In the genomic region with DNA sequence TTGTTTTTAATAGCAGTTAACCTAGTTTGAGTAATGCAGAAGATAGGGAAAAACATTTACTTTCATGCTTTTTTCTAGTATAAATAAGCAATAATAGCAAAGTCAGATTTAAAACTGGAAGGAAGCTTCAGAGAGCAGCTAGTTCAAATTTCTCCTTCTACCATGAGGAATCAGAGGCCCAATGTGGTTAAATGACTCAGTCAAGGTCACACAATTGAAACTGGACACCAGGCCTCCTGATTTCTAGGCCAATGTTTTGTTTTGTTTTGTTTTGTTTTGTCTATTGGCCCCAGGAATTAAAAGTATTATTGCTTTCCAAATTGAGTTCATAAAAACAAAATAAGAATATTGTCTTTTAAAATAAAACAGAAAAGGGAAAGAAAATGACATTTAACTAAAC, we compare ENCODE assay signal across 18 cellular contexts.
DNase-seq lines count a peak whose midpoint lies in the region; FAIRE-seq and TF ChIP-seq lines count a peak whose summit lies in the region.
"Had no signal": no experiment of that assay in that cellular context is flagged by ENCODE, and none has a peak within 500 bp of the region (broad histone marks: within the 10 kb centered on the region; RNA-seq: fewer than 3 reads in every experiment).

No MANE protein-coding gene starts in this region.

- TF ChIP-seq CTCF in fibroblast of pulmonary artery (IDR thresholded peaks at IDR 0.05; ENCODE audit: low read length, missing control alignments) (no peak), D721Med (IDR thresholded peaks at IDR 0.05; ENCODE audit: insufficient read depth, missing control alignments) (no peak)

- FAIRE-seq in H54 (lab: Jason Lieb, UNC) (no peak), urothelium cell line (lab: Jason Lieb, UNC) (no peak), D721Med (lab: Jason Lieb, UNC) (no peak)
- FAIRE-seq: GM19239 had no signal

- intact Hi-C loops in activated naive CD4-positive, alpha-beta T cell treated with anti-CD3 and anti-CD28 coated beads for 36 hours (cut with micrococcal nuclease): no loop called here

- H3K27me3 Mint-ChIP-seq in activated naive CD4-positive, alpha-beta T cell treated with anti-CD3 and anti-CD28 coated beads for 36 hours (ENCODE audit: low read depth): peaks cover 2% of the 10 kb centered on the region

- H3K9me3 Mint-ChIP-seq in activated naive CD4-positive, alpha-beta T cell treated with anti-CD3 and anti-CD28 coated beads for 36 hours: no peaks in the 10 kb centered on the region
- H3K9me3 Mint-ChIP-seq: activated T-helper 17 cell treated with anti-CD3 and anti-CD28 coated beads, Interleukin-2, amount 50 U/mL, for 72 hours; IgD-negative memory B cell had no signal

- no peaks in the 10 kb centered on the region for H3K4me1 Mint-ChIP-seq in activated naive CD4-positive, alpha-beta T cell treated with anti-CD3 and anti-CD28 coated beads for 36 hours (ENCODE audit: low read depth)
- H3K4me1 Mint-ChIP-seq: activated T-helper 17 cell treated with anti-CD3 and anti-CD28 coated beads, Interleukin-2, amount 50 U/mL, for 72 hours; IgD-negative memory B cell had no signal

- TF ChIP-seq POLR2A in H54 (IDR thresholded peaks at IDR 0.05; ENCODE audit: low read depth, low read length): no peak

- CTCF ChIA-PET in activated naive CD4-positive, alpha-beta T cell treated with anti-CD3 and anti-CD28 coated beads for 36 hours (lab: Charles Lee): no interaction called here

- no peak overlapping the region for H3K4me3 Mint-ChIP-seq in activated naive CD4-positive, alpha-beta T cell treated with anti-CD3 and anti-CD28 coated beads for 36 hours
- H3K4me3 Mint-ChIP-seq: activated T-helper 17 cell treated with anti-CD3 and anti-CD28 coated beads, Interleukin-2, amount 50 U/mL, for 72 hours; H9; IgD-negative memory B cell had no signal

- DNase-seq in H54 (ENCODE audit: insufficient read length, low spot score) (peak; percentile 40), RPMI7951 (ENCODE audit: low read depth) (peak; percentile 52), fibroblast of pulmonary artery (ENCODE audit: low read depth) (peak; percentile 28), urothelium cell line (ENCODE audit: low spot score) (peak; percentile 29), D721Med (ENCODE audit: insufficient read length, low spot score) (no peak), cortex of kidney (lab: John Stamatoyannopoulos, UW) (no peak)
- no peak for DNase-seq in activated naive CD4-positive, alpha-beta T cell treated with anti-CD3 and anti-CD28 coated beads for 36 hours
- DNase-seq: activated CD4-positive, alpha-beta T cell treated with anti-CD3 and anti-CD28 coated beads for 1 hour; central memory CD4-positive, alpha-beta T cell; H9; lower lobe of right lung; MV-4-11; NCI-H2029; occipital lobe; right cardiac atrium had no signal

- H3K36me3 Mint-ChIP-seq in activated naive CD4-positive, alpha-beta T cell treated with anti-CD3 and anti-CD28 coated beads for 36 hours (ENCODE audit: low read depth): no peaks in the 10 kb centered on the region

- no peak overlapping the region for H3K4me3 ChIP-seq in fibroblast of pulmonary artery (replicated peaks; ENCODE audit: low read depth, low read length)
- H3K4me3 ChIP-seq: lower lobe of right lung had no signal

- no peak overlapping the region for H3K27ac Mint-ChIP-seq in activated naive CD4-positive, alpha-beta T cell treated with anti-CD3 and anti-CD28 coated beads for 36 hours
- H3K27ac Mint-ChIP-seq: activated T-helper 17 cell treated with anti-CD3 and anti-CD28 coated beads, Interleukin-2, amount 50 U/mL, for 72 hours; H9; IgD-negative memory B cell had no signal

Comparison
In these comparisons a context has a peak if more than half of its experiments do, and no peak if none do; other contexts are left out.
1. DNase-seq: peak in H54 (single experiment), RPMI7951 (single experiment), fibroblast of pulmonary artery (single experiment) and urothelium cell line (single experiment); none in activated naive CD4-positive, alpha-beta T cell treated with anti-CD3 and anti-CD28 coated beads for 36 hours (single experiment), D721Med (single experiment) and cortex of kidney (single experiment).